ENCODE assay signal across 12 cellular contexts in genomic region chr3:196339493-196340254, GRCh38. TPM values are rescaled to one million over a fixed set of nuclear protein-coding genes. Genes with fewer than 3 reads are reported as not detected.
DNase-seq lines count a peak whose midpoint lies in the region; ATAC-seq and TF ChIP-seq lines count a peak whose summit lies in the region.
"Had no signal": no experiment of that assay in that cellular context is flagged by ENCODE, and none has a peak within 500 bp of the region (broad histone marks: within the 10 kb centered on the region; RNA-seq: fewer than 3 reads in every experiment).

No MANE protein-coding gene starts in this region.

- peaks cover 0 to 2% (median 0%) of the 10 kb centered on the region in 7 donors for H3K9me3 Mint-ChIP-seq in CD14-positive monocyte
- H3K9me3 Mint-ChIP-seq in nephron progenitor cell = peaks cover 4% of the 10 kb centered on the region
- H3K9me3 Mint-ChIP-seq: activated CD4-positive, alpha-beta T cell treated with anti-CD3 and anti-CD28 coated beads, Interleukin-2, amount 10 ng/mL, durations not matched to agents 7 days and 5 days had no signal

- H3K4me3 Mint-ChIP-seq in CD14-positive monocyte = no peak overlapping the region
- no peak overlapping the region for H3K4me3 Mint-ChIP-seq in nephron progenitor cell
- H3K4me3 Mint-ChIP-seq: activated CD4-positive, alpha-beta T cell treated with anti-CD3 and anti-CD28 coated beads, Interleukin-2, amount 10 ng/mL, durations not matched to agents 7 days and 5 days had no signal

- ATAC-seq in GM18867 (IDR thresholded peaks at IDR 0.05; ENCODE audit: unreplicated experiment) (no peak), HG02884 (IDR thresholded peaks at IDR 0.05; ENCODE audit: unreplicated experiment) (no peak)

- H3K36me3 Mint-ChIP-seq in CD14-positive monocyte (no peaks in the 10 kb centered on the region), nephron progenitor cell (ENCODE audit: low read depth) (peaks cover 9% of the 10 kb centered on the region)

- peaks cover 0 to 8% (median 6%) of the 10 kb centered on the region in 3 donors for H3K27me3 Mint-ChIP-seq in CD14-positive monocyte (ENCODE audit: low read depth in 3 of 3)
- no peaks in the 10 kb centered on the region for H3K27me3 Mint-ChIP-seq in nephron progenitor cell (ENCODE audit: low read depth, poor library complexity)

- DNase-seq in CD14-positive monocyte (ENCODE audit: low spot score) (peak; percentile 81), M059J (ENCODE audit: low read depth) (peak; percentile 84), amniotic epithelial cell (ENCODE audit: low read depth) (peak; percentile 65), iris pigment epithelial cell (ENCODE audit: low read depth) (peak; percentile 83), nephron progenitor cell (no peak), NCI-H2081 (lab: John Stamatoyannopoulos, UW) (no peak)
- DNase-seq: activated CD4-positive, alpha-beta T cell treated with anti-CD3 and anti-CD28 coated beads, Interleukin-2, amount 10 ng/mL, durations not matched to agents 7 days and 5 days; activated naive CD4-positive, alpha-beta T cell treated with Interleukin-2 at 50 U/mL for 16 hours; effector CD4-positive, alpha-beta T cell; stimulated activated naive CD4-positive, alpha-beta T cell had no signal

- intact Hi-C loops in CD14-positive monocyte (cut with micrococcal nuclease) = no loop called here

- H3K27ac Mint-ChIP-seq in CD14-positive monocyte (peak overlapping the region; percentile 83 to 96 (median 88)), nephron progenitor cell (no peak overlapping the region)

- H3K4me1 Mint-ChIP-seq in CD14-positive monocyte = peaks cover 52% of the 10 kb centered on the region
- H3K4me1 Mint-ChIP-seq in nephron progenitor cell = peaks cover 8% of the 10 kb centered on the region
- H3K4me1 Mint-ChIP-seq: activated CD4-positive, alpha-beta T cell treated with anti-CD3 and anti-CD28 coated beads, Interleukin-2, amount 10 ng/mL, durations not matched to agents 7 days and 5 days had no signal

- TF ChIP-seq CTCF in CD14-positive monocyte (IDR thresholded peaks at IDR 0.05) (no peak), nephron progenitor cell (IDR thresholded peaks at IDR 0.05) (no peak)

RNA-seq across cellular contexts. Expression of gene TM4SF19, which starts 1.5 kb away (rescaled TPM):
- under 1 TPM in 1 of 2 donors, not detected in 1; 0.77 TPM for polyA plus RNA-seq in CD14-positive monocyte
- 3.2 and 3.3 TPM in 2 replicates for total RNA-seq in M059J (2014; rRNA removed; shearing (Covaris generic))
- total RNA-seq: activated CD4-positive, alpha-beta T cell treated with anti-CD3 and anti-CD28 coated beads, Interleukin-2, amount 10 ng/mL, durations not matched to agents 7 days and 5 days had no signal

RNA-seq across cellular contexts. Expression of gene DYNLT2B, which starts 21.6 kb away (rescaled TPM):
- 1 to 10 TPM; 2.5 to 3.0 TPM for polyA plus RNA-seq in CD14-positive monocyte
- 29.1 and 31.0 TPM in 2 replicates for total RNA-seq in M059J (2014; rRNA removed; shearing (Covaris generic))

RNA-seq across cellular contexts. Expression of gene PCYT1A, which starts 52.1 kb away (rescaled TPM):
- polyA plus RNA-seq in CD14-positive monocyte = 10 to 100 TPM; 24.3 to 31.6 TPM
- 67.1 and 83.8 TPM in 2 replicates for total RNA-seq in M059J (2014; rRNA removed; shearing (Covaris generic))

Comparison
In these comparisons a context has a peak if more than half of its experiments do, and no peak if none do; other contexts are left out.
1. DNase-seq: peak in CD14-positive monocyte (single experiment), M059J (single experiment), amniotic epithelial cell (single experiment) and iris pigment epithelial cell (single experiment); none in nephron progenitor cell (single experiment) and NCI-H2081 (0 of 2).